Comparison of ENCODE assay signal across 20 cellular contexts in genomic region chr2:101264360-101264939, GRCh38. TPM values are rescaled to one million over a fixed set of nuclear protein-coding genes. Genes with fewer than 3 reads are reported as not detected.
DNase-seq lines count a peak whose midpoint lies in the region; ATAC-seq and TF ChIP-seq lines count a peak whose summit lies in the region.
"Had no signal": no experiment of that assay in that cellular context is flagged by ENCODE, and none has a peak within 500 bp of the region (broad histone marks: within the 10 kb centered on the region; RNA-seq: fewer than 3 reads in every experiment).

No MANE protein-coding gene starts in this region.

- no peak overlapping the region for H3K4me3 ChIP-seq in CD4-positive, CD25-positive, alpha-beta regulatory T cell (ENCODE audit: low read depth, low read length)
- H3K4me3 ChIP-seq in right atrium auricular region = no peak overlapping the region
- H3K4me3 ChIP-seq: lower lobe of right lung, SJSA1 had no signal

- POLR2A ChIA-PET in activated CD8-positive, alpha-beta T cell treated with anti-CD3 and anti-CD28 coated beads, Interleukin-2, amount 10 ng/mL, durations not matched to agents 7 days and 5 days (lab: Charles Lee) = interaction anchor here (6.7 kb wide), 1 partner anchor 11 kb away, joined by 34 read pairs; the partner anchor contains the start of gene CNOT11

- peak overlapping the region; percentile 15 for H3K27ac ChIP-seq in CD4-positive, CD25-positive, alpha-beta regulatory T cell (ENCODE audit: insufficient read depth, low read length, poor library complexity, severe bottlenecking)
- peak overlapping the region; percentile 38 to 80 for H3K27ac ChIP-seq in right atrium auricular region
- H3K27ac ChIP-seq: lower lobe of right lung, parathyroid adenoma, SJSA1 had no signal

- peaks cover 12 to 51% (median 37%) of the 10 kb centered on the region in 4 donors for H3K4me1 Mint-ChIP-seq in CD4-positive, CD25-positive, alpha-beta regulatory T cell
- peaks cover 35% of the 10 kb centered on the region for H3K4me1 Mint-ChIP-seq in activated CD8-positive, alpha-beta T cell treated with anti-CD3 and anti-CD28 coated beads, Interleukin-2, amount 10 ng/mL, durations not matched to agents 7 days and 5 days (ENCODE audit: low read depth)

- no peaks in the 10 kb centered on the region for H3K27me3 ChIP-seq in CD4-positive, CD25-positive, alpha-beta regulatory T cell (ENCODE audit: control insufficient read depth, insufficient read depth, low read length)
- H3K27me3 ChIP-seq in right atrium auricular region = no peaks in the 10 kb centered on the region
- H3K27me3 ChIP-seq: SJSA1 had no signal

- peak overlapping the region in 2 of 3 donors; percentile 20 to 37 for H3K27ac Mint-ChIP-seq in CD4-positive, CD25-positive, alpha-beta regulatory T cell
- peak overlapping the region; percentile 9 for H3K27ac Mint-ChIP-seq in activated CD8-positive, alpha-beta T cell treated with anti-CD3 and anti-CD28 coated beads, Interleukin-2, amount 10 ng/mL, durations not matched to agents 7 days and 5 days

- no peaks in the 10 kb centered on the region for H3K9me3 Mint-ChIP-seq in CD4-positive, CD25-positive, alpha-beta regulatory T cell
- no peaks in the 10 kb centered on the region for H3K9me3 Mint-ChIP-seq in activated CD8-positive, alpha-beta T cell treated with anti-CD3 and anti-CD28 coated beads, Interleukin-2, amount 10 ng/mL, durations not matched to agents 7 days and 5 days (ENCODE audit: insufficient read depth)

- no peaks in the 10 kb centered on the region for H3K27me3 Mint-ChIP-seq in CD4-positive, CD25-positive, alpha-beta regulatory T cell
- no peaks in the 10 kb centered on the region for H3K27me3 Mint-ChIP-seq in activated CD8-positive, alpha-beta T cell treated with anti-CD3 and anti-CD28 coated beads, Interleukin-2, amount 10 ng/mL, durations not matched to agents 7 days and 5 days (ENCODE audit: low read depth)

- no peak for DNase-seq in CD4-positive, CD25-positive, alpha-beta regulatory T cell
- DNase-seq in DMS53 (lab: John Stamatoyannopoulos, UW) (peak; percentile 66), right atrium auricular region (ENCODE audit: low spot score) (no peak), NCI-H146 treated with DMSO at 0.1 percent for 48 hours (lab: John Stamatoyannopoulos, UW; ENCODE audit: unreplicated experiment) (no peak), NCI-H1048 (lab: John Stamatoyannopoulos, UW) (no peak)
- no peak for DNase-seq in activated CD8-positive, alpha-beta T cell treated with anti-CD3 and anti-CD28 coated beads, Interleukin-2, amount 10 ng/mL, durations not matched to agents 7 days and 5 days
- DNase-seq: amniotic stem cell; Calu3; caudate nucleus; effector CD4-positive, alpha-beta T cell; lower lobe of right lung; NCI-H1930; NCI-H524 treated with DMSO at 0.1 percent for 48 hours; small intestine; stimulated activated CD4-positive, alpha-beta T cell treated with anti-CD3 and anti-CD28 coated beads, Interleukin-4, amount 100 ng/mL, for 4 hours had no signal

- CTCF ChIA-PET in activated CD8-positive, alpha-beta T cell treated with anti-CD3 and anti-CD28 coated beads, Interleukin-2, amount 10 ng/mL, durations not matched to agents 7 days and 5 days (lab: Charles Lee) = no interaction called here

- peak overlapping the region in 2 of 4 donors; percentile 17 to 29 for H3K4me3 Mint-ChIP-seq in CD4-positive, CD25-positive, alpha-beta regulatory T cell
- no peak overlapping the region for H3K4me3 Mint-ChIP-seq in activated CD8-positive, alpha-beta T cell treated with anti-CD3 and anti-CD28 coated beads, Interleukin-2, amount 10 ng/mL, durations not matched to agents 7 days and 5 days

- no peak for TF ChIP-seq CTCF in right atrium auricular region (IDR thresholded peaks at IDR 0.05)

- peaks cover 82% of the 10 kb centered on the region for H3K36me3 ChIP-seq in CD4-positive, CD25-positive, alpha-beta regulatory T cell (ENCODE audit: control insufficient read depth, insufficient read depth, low read length)
- H3K36me3 ChIP-seq in right atrium auricular region = peaks cover 57% of the 10 kb centered on the region

- no peak for ATAC-seq in CD4-positive, CD25-positive, alpha-beta regulatory T cell (ENCODE audit: low read depth in 2 of 2)
- ATAC-seq in activated CD8-positive, alpha-beta T cell treated with anti-CD3 and anti-CD28 coated beads, Interleukin-2, amount 10 ng/mL, durations not matched to agents 7 days and 5 days = no peak
- ATAC-seq in HG03439 (IDR thresholded peaks at IDR 0.05; ENCODE audit: unreplicated experiment) = no peak
- no peak for ATAC-seq in GM19328 (IDR thresholded peaks at IDR 0.05; ENCODE audit: unreplicated experiment)
- ATAC-seq: HCT116, lower lobe of right lung had no signal

- peaks cover 43% of the 10 kb centered on the region for H3K36me3 Mint-ChIP-seq in CD4-positive, CD25-positive, alpha-beta regulatory T cell
- peaks cover 58% of the 10 kb centered on the region for H3K36me3 Mint-ChIP-seq in activated CD8-positive, alpha-beta T cell treated with anti-CD3 and anti-CD28 coated beads, Interleukin-2, amount 10 ng/mL, durations not matched to agents 7 days and 5 days (ENCODE audit: low read depth)

- H3K4me1 ChIP-seq in CD4-positive, CD25-positive, alpha-beta regulatory T cell (ENCODE audit: control insufficient read depth, insufficient read depth, low read length, poor library complexity, severe bottlenecking) = peaks cover 8% of the 10 kb centered on the region
- peaks cover 0 to 19% of the 10 kb centered on the region in 2 donors for H3K4me1 ChIP-seq in right atrium auricular region
- H3K4me1 ChIP-seq: lower lobe of right lung, parathyroid adenoma, SJSA1 had no signal

- H3K9me3 ChIP-seq in CD4-positive, CD25-positive, alpha-beta regulatory T cell (ENCODE audit: control insufficient read depth in 2 of 2, low read length in 2 of 2) = no peaks in the 10 kb centered on the region
- no peaks in the 10 kb centered on the region for H3K9me3 ChIP-seq in right atrium auricular region
- H3K9me3 ChIP-seq: lower lobe of right lung, SJSA1 had no signal

RNA-seq across cellular contexts. Expression of gene CNOT11, which starts 11.8 kb away (rescaled TPM):
- 63.8 TPM for total RNA-seq in CD4-positive, CD25-positive, alpha-beta regulatory T cell
- 10 to 100 TPM; 68.6 to 76.2 (median 69.4) TPM for polyA plus RNA-seq in CD4-positive, CD25-positive, alpha-beta regulatory T cell
- total RNA-seq in activated CD8-positive, alpha-beta T cell treated with anti-CD3 and anti-CD28 coated beads, Interleukin-2, amount 10 ng/mL, durations not matched to agents 7 days and 5 days = 10 to 100 TPM; 64.4 to 64.7 TPM
- total RNA-seq in right atrium auricular region = 10 to 100 TPM; 37.0 to 40.4 TPM

RNA-seq across cellular contexts. Expression of gene RNF149, which starts 44.1 kb away (rescaled TPM):
- 221 TPM for total RNA-seq in CD4-positive, CD25-positive, alpha-beta regulatory T cell
- polyA plus RNA-seq in CD4-positive, CD25-positive, alpha-beta regulatory T cell = 10 to 100 TPM; 84.4 to 97.3 (median 90.9) TPM
- total RNA-seq in activated CD8-positive, alpha-beta T cell treated with anti-CD3 and anti-CD28 coated beads, Interleukin-2, amount 10 ng/mL, durations not matched to agents 7 days and 5 days = 10 to 100 TPM; 64.2 to 71.5 TPM
- total RNA-seq in right atrium auricular region = 10 to 100 TPM; 21.0 to 30.8 TPM
